In the genomic region with DNA sequence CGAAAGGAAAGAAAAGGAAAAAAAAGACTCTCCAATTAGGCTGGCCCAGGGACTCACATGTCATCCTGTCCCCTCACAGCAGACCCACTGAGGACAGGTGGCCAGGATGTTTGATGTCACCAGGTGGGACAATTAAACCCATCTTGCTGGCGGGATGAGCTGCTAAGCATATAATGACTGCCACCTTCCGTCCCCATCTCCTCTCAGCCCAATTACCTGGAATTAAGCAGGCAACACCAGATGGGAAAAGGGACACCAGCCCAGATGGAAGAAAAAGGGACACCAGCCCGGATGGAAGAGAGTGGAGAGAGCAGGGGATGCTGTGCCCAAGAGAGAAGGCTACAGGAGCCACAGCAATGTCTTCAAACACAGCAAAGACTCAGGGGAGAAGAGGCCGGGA, we compare ENCODE assay signal across 2 cellular contexts.
TF ChIP-seq lines count a peak whose summit lies in the region.

No MANE protein-coding gene starts in this region.

TF ChIP-seq in IMR-90, 13 proteins besides CTCF, POLR2A, EP300 and RAD21:
- TF ChIP-seq BHLHE40 (IDR thresholded peaks at IDR 0.05; ENCODE audit: low read depth, low read length) (no peak), MXI1 (IDR thresholded peaks at IDR 0.05; ENCODE audit: borderline replicate concordance, low read depth, low read length) (no peak), RCOR1 (IDR thresholded peaks at IDR 0.05; ENCODE audit: insufficient replicate concordance, low read length) (no peak), CHD1 (IDR thresholded peaks at IDR 0.05; ENCODE audit: low read depth, low read length) (no peak), MAFK (IDR thresholded peaks at IDR 0.05; ENCODE audit: low read depth, low read length) (no peak), MAZ (IDR thresholded peaks at IDR 0.05; ENCODE audit: borderline replicate concordance, low read depth, low read length) (no peak)
- TF ChIP-seq, protein P1, sequence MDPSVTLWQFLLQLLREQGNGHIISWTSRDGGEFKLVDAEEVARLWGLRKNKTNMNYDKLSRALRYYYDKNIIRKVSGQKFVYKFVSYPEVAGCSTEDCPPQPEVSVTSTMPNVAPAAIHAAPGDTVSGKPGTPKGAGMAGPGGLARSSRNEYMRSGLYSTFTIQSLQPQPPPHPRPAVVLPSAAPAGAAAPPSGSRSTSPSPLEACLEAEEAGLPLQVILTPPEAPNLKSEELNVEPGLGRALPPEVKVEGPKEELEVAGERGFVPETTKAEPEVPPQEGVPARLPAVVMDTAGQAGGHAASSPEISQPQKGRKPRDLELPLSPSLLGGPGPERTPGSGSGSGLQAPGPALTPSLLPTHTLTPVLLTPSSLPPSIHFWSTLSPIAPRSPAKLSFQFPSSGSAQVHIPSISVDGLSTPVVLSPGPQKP (IDR thresholded peaks at IDR 0.05; ENCODE audit: borderline replicate concordance, low read depth, low read length) = no peak

TF ChIP-seq in WTC11, 78 proteins besides CTCF, POLR2A, EP300 and RAD21:
- no peak for TF ChIP-seq CBFB (CRISPR knock-in tag; IDR thresholded peaks at IDR 0.05; ENCODE audit: low read depth)
- TF ChIP-seq TCF7 (CRISPR knock-in tag; IDR thresholded peaks at IDR 0.05; ENCODE audit: low read depth) = no peak
- TF ChIP-seq GTF2I (CRISPR knock-in tag; conservative IDR thresholded peaks at IDR 0.05) = no peak
- no peak for TF ChIP-seq CREB1 (CRISPR knock-in tag; IDR thresholded peaks at IDR 0.05)
- TF ChIP-seq, protein P2, sequence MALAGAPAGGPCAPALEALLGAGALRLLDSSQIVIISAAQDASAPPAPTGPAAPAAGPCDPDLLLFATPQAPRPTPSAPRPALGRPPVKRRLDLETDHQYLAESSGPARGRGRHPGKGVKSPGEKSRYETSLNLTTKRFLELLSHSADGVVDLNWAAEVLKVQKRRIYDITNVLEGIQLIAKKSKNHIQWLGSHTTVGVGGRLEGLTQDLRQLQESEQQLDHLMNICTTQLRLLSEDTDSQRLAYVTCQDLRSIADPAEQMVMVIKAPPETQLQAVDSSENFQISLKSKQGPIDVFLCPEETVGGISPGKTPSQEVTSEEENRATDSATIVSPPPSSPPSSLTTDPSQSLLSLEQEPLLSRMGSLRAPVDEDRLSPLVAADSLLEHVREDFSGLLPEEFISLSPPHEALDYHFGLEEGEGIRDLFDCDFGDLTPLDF (CRISPR knock-in tag; IDR thresholded peaks at IDR 0.05) = no peak
- no peak for TF ChIP-seq JAZF1 (CRISPR knock-in tag; IDR thresholded peaks at IDR 0.05)
- no peak for TF ChIP-seq PRRX2 (CRISPR knock-in tag; IDR thresholded peaks at IDR 0.05)
- TF ChIP-seq, protein P3, sequence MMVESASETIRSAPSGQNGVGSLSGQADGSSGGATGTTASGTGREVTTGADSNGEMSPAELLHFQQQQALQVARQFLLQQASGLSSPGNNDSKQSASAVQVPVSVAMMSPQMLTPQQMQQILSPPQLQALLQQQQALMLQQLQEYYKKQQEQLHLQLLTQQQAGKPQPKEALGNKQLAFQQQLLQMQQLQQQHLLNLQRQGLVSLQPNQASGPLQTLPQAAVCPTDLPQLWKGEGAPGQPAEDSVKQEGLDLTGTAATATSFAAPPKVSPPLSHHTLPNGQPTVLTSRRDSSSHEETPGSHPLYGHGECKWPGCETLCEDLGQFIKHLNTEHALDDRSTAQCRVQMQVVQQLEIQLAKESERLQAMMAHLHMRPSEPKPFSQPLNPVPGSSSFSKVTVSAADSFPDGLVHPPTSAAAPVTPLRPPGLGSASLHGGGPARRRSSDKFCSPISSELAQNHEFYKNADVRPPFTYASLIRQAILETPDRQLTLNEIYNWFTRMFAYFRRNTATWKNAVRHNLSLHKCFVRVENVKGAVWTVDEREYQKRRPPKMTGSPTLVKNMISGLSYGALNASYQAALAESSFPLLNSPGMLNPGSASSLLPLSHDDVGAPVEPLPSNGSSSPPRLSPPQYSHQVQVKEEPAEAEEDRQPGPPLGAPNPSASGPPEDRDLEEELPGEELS (CRISPR knock-in tag; IDR thresholded peaks at IDR 0.05) = no peak
- TF ChIP-seq, protein P4, sequence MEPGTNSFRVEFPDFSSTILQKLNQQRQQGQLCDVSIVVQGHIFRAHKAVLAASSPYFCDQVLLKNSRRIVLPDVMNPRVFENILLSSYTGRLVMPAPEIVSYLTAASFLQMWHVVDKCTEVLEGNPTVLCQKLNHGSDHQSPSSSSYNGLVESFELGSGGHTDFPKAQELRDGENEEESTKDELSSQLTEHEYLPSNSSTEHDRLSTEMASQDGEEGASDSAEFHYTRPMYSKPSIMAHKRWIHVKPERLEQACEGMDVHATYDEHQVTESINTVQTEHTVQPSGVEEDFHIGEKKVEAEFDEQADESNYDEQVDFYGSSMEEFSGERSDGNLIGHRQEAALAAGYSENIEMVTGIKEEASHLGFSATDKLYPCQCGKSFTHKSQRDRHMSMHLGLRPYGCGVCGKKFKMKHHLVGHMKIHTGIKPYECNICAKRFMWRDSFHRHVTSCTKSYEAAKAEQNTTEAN (CRISPR knock-in tag; IDR thresholded peaks at IDR 0.05) = no peak
- TF ChIP-seq, protein P5, sequence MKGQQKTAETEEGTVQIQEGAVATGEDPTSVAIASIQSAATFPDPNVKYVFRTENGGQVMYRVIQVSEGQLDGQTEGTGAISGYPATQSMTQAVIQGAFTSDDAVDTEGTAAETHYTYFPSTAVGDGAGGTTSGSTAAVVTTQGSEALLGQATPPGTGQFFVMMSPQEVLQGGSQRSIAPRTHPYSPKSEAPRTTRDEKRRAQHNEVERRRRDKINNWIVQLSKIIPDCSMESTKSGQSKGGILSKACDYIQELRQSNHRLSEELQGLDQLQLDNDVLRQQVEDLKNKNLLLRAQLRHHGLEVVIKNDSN (CRISPR knock-in tag; IDR thresholded peaks at IDR 0.05) = no peak
- no peak for TF ChIP-seq KAT7 (CRISPR knock-in tag; IDR thresholded peaks at IDR 0.05; ENCODE audit: borderline replicate concordance)
- TF ChIP-seq, protein P6, sequence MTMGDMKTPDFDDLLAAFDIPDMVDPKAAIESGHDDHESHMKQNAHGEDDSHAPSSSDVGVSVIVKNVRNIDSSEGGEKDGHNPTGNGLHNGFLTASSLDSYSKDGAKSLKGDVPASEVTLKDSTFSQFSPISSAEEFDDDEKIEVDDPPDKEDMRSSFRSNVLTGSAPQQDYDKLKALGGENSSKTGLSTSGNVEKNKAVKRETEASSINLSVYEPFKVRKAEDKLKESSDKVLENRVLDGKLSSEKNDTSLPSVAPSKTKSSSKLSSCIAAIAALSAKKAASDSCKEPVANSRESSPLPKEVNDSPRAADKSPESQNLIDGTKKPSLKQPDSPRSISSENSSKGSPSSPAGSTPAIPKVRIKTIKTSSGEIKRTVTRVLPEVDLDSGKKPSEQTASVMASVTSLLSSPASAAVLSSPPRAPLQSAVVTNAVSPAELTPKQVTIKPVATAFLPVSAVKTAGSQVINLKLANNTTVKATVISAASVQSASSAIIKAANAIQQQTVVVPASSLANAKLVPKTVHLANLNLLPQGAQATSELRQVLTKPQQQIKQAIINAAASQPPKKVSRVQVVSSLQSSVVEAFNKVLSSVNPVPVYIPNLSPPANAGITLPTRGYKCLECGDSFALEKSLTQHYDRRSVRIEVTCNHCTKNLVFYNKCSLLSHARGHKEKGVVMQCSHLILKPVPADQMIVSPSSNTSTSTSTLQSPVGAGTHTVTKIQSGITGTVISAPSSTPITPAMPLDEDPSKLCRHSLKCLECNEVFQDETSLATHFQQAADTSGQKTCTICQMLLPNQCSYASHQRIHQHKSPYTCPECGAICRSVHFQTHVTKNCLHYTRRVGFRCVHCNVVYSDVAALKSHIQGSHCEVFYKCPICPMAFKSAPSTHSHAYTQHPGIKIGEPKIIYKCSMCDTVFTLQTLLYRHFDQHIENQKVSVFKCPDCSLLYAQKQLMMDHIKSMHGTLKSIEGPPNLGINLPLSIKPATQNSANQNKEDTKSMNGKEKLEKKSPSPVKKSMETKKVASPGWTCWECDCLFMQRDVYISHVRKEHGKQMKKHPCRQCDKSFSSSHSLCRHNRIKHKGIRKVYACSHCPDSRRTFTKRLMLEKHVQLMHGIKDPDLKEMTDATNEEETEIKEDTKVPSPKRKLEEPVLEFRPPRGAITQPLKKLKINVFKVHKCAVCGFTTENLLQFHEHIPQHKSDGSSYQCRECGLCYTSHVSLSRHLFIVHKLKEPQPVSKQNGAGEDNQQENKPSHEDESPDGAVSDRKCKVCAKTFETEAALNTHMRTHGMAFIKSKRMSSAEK (CRISPR knock-in tag; IDR thresholded peaks at IDR 0.05; ENCODE audit: borderline replicate concordance) = no peak
- TF ChIP-seq, protein P7, sequence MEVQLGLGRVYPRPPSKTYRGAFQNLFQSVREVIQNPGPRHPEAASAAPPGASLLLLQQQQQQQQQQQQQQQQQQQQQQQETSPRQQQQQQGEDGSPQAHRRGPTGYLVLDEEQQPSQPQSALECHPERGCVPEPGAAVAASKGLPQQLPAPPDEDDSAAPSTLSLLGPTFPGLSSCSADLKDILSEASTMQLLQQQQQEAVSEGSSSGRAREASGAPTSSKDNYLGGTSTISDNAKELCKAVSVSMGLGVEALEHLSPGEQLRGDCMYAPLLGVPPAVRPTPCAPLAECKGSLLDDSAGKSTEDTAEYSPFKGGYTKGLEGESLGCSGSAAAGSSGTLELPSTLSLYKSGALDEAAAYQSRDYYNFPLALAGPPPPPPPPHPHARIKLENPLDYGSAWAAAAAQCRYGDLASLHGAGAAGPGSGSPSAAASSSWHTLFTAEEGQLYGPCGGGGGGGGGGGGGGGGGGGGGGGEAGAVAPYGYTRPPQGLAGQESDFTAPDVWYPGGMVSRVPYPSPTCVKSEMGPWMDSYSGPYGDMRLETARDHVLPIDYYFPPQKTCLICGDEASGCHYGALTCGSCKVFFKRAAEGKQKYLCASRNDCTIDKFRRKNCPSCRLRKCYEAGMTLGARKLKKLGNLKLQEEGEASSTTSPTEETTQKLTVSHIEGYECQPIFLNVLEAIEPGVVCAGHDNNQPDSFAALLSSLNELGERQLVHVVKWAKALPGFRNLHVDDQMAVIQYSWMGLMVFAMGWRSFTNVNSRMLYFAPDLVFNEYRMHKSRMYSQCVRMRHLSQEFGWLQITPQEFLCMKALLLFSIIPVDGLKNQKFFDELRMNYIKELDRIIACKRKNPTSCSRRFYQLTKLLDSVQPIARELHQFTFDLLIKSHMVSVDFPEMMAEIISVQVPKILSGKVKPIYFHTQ (CRISPR knock-in tag; IDR thresholded peaks at IDR 0.05) = no peak
- no peak for TF ChIP-seq SOX15 (CRISPR knock-in tag; IDR thresholded peaks at IDR 0.05)
- TF ChIP-seq MXD4 (CRISPR knock-in tag; IDR thresholded peaks at IDR 0.05; ENCODE audit: borderline replicate concordance) = no peak
- TF ChIP-seq, protein P8, sequence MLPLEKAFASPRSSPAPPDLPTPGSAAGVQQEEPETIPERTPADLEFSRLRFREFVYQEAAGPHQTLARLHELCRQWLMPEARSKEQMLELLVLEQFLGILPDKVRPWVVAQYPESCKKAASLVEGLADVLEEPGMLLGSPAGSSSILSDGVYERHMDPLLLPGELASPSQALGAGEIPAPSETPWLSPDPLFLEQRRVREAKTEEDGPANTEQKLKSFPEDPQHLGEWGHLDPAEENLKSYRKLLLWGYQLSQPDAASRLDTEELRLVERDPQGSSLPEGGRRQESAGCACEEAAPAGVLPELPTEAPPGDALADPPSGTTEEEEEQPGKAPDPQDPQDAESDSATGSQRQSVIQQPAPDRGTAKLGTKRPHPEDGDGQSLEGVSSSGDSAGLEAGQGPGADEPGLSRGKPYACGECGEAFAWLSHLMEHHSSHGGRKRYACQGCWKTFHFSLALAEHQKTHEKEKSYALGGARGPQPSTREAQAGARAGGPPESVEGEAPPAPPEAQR (CRISPR knock-in tag; IDR thresholded peaks at IDR 0.05) = no peak
- TF ChIP-seq, protein P9, sequence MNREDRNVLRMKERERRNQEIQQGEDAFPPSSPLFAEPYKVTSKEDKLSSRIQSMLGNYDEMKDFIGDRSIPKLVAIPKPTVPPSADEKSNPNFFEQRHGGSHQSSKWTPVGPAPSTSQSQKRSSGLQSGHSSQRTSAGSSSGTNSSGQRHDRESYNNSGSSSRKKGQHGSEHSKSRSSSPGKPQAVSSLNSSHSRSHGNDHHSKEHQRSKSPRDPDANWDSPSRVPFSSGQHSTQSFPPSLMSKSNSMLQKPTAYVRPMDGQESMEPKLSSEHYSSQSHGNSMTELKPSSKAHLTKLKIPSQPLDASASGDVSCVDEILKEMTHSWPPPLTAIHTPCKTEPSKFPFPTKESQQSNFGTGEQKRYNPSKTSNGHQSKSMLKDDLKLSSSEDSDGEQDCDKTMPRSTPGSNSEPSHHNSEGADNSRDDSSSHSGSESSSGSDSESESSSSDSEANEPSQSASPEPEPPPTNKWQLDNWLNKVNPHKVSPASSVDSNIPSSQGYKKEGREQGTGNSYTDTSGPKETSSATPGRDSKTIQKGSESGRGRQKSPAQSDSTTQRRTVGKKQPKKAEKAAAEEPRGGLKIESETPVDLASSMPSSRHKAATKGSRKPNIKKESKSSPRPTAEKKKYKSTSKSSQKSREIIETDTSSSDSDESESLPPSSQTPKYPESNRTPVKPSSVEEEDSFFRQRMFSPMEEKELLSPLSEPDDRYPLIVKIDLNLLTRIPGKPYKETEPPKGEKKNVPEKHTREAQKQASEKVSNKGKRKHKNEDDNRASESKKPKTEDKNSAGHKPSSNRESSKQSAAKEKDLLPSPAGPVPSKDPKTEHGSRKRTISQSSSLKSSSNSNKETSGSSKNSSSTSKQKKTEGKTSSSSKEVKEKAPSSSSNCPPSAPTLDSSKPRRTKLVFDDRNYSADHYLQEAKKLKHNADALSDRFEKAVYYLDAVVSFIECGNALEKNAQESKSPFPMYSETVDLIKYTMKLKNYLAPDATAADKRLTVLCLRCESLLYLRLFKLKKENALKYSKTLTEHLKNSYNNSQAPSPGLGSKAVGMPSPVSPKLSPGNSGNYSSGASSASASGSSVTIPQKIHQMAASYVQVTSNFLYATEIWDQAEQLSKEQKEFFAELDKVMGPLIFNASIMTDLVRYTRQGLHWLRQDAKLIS (CRISPR knock-in tag; IDR thresholded peaks at IDR 0.05; ENCODE audit: borderline replicate concordance) = no peak
- TF ChIP-seq OVOL2 (CRISPR knock-in tag; IDR thresholded peaks at IDR 0.05; ENCODE audit: borderline replicate concordance) = no peak
- no peak for TF ChIP-seq TEAD1 (CRISPR knock-in tag; IDR thresholded peaks at IDR 0.05)
- TF ChIP-seq TEAD4 (CRISPR knock-in tag; IDR thresholded peaks at IDR 0.05) = no peak
TF ChIP-seq in WTC11: peak in this region for 0.
